ENCODE assay signal across 9 cellular contexts in the genomic region with DNA sequence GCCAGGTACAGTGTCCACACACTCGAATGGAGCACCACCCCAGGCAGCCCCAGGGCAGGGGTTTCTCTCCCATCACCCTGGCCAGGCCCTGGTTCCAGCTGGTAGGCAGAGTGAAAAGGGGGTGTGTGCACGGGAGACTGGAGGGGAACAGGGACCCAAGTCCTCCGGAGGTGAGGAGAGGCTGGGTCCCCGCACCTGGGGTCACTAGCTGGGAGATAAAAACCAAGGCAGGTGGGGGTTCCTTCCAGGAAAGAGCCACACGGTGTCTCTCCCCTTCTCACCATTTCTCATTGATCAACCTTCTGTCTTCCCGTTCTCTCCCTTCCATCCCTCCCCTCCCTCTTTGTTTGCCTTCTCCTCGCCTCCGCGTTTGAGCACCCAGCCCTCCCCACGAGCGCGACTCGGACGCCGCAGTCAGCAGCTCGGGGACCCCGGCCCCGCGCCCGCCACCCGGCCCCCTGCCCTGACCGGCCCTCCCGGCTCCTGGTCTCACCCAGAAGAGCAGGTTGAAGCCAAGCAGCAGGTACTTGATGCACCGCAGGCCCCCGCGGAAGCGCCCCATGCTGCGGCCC. TPM values are rescaled to one million over a fixed set of nuclear protein-coding genes. Genes with fewer than 3 reads are reported as not detected.
A peak's percentile ranks its signal among the peaks of the same experiment; 100 is the strongest.
DNase-seq lines count a peak whose midpoint lies in the region; ATAC-seq, FAIRE-seq and TF ChIP-seq lines count a peak whose summit lies in the region.
"Had no signal": no experiment of that assay in that cellular context is flagged by ENCODE, and none has a peak within 500 bp of the region (broad histone marks: within the 10 kb centered on the region; RNA-seq: fewer than 3 reads in every experiment).

No MANE protein-coding gene starts in this region.

- ATAC-seq in HepG2 (peak; percentile 30; the same call in 2 of the 3 replicates), thoracic aorta (ENCODE audit: insufficient number of reproducible peaks, low FRiP score, low read depth) (no peak), HG03565 (IDR thresholded peaks at IDR 0.05; ENCODE audit: unreplicated experiment) (no peak)

- BruUV-seq in HepG2 (replicated peaks; lab: Mats Ljungman, UMichigan): no TSS peak

- H3K4me1 ChIP-seq in HepG2 (ENCODE audit: insufficient read depth, low read length) (no peaks in the 10 kb centered on the region), thoracic aorta (ENCODE audit: control insufficient read depth in 1 of 2, low read depth in 2 of 2) (peaks cover 22 to 63% of the 10 kb centered on the region in 2 donors)

- H3K4me3 ChIP-seq in HepG2 (replicated peaks in 1 of 3; ENCODE audit: insufficient read depth in 1 of 3, low read depth in 2 of 3, low read length in 3 of 3) (no peak overlapping the region; a peak in 1 of 6 replicates), thoracic aorta (peak overlapping the region; percentile 89)

- intact Hi-C loops in HepG2 (cut with micrococcal nuclease; ENCODE audit: unreplicated experiment): no loop called here

- H3K27me3 Mint-ChIP-seq in brain: peaks cover 11% of the 10 kb centered on the region

- in situ Hi-C loops in HepG2 (cut with HindIII; ENCODE audit: extremely low pct_ligation_motif_present, low pct_unique_long_range_greater_than_20kb): no loop called here

- H3K36me3 Mint-ChIP-seq in brain: no peaks in the 10 kb centered on the region

- no peak for TF ChIP-seq CTCF in brain (conservative IDR thresholded peaks at IDR 0.05)
- TF ChIP-seq CTCF in HepG2 (CRISPR knock-in tag; IDR thresholded peaks at IDR 0.05): no peak
- TF ChIP-seq CTCF in thoracic aorta (IDR thresholded peaks at IDR 0.05): no peak

- peak overlapping the region; percentile 80 to 86 (median 83) for H3K4me3 Mint-ChIP-seq in brain

- 11% methylated on average over 20 of the region's 28 CpGs for WGBS in HepG2 (ENCODE audit: low lambda C conversion rate)

- TF ChIP-seq EP300 in HepG2 (IDR thresholded peaks at IDR 0.05; ENCODE audit: low read depth in 2 of 2, low read length in 2 of 2) (no peak), HepG2 (CRISPR knock-in tag; IDR thresholded peaks at IDR 0.05; ENCODE audit: borderline replicate concordance) (no peak)

- no peak for TF ChIP-seq POLR2A in HepG2 (IDR thresholded peaks at IDR 0.05; ENCODE audit: insufficient read depth in 1 of 2, low read depth in 2 of 2, low read length in 2 of 2)

- no peaks in the 10 kb centered on the region for H4K20me1 ChIP-seq in HepG2 (ENCODE audit: insufficient read depth, low read length)

- no peak overlapping the region for H3K9ac ChIP-seq in HepG2 (ENCODE audit: insufficient read depth, low read depth, low read length)

- POLR2A ChIA-PET in HepG2 (lab: Yijun Ruan, JAX): no interaction called here

- peak overlapping the region; percentile 39 for H3K4me2 ChIP-seq in HepG2 (ENCODE audit: low read depth, low read length)

- peak overlapping the region in 3 of 5 experiments; percentile 83 to 88 (median 83) for H3K27ac Mint-ChIP-seq in brain

- H3K4me1 Mint-ChIP-seq in brain: peaks cover 32% of the 10 kb centered on the region

- CTCF ChIA-PET in HepG2 (lab: Yijun Ruan, JAX; ENCODE audit: low intra/inter-chr PET ratio, low total read pairs): no interaction called here

- DNase-seq in NCI-H748 (lab: John Stamatoyannopoulos, UW; ENCODE audit: unreplicated experiment) (peak; percentile 71), NCI-H748 treated with DMSO at 0.1 percent for 48 hours (lab: John Stamatoyannopoulos, UW) (no peak), HepG2 (ENCODE audit: low spot score) (no peak), thoracic aorta (ENCODE audit: low spot score) (no peak), HPDE6-E6E7 (ENCODE audit: extremely low spot score) (no peak), dedifferentiated amniotic fluid mesenchymal stem cell (ENCODE audit: extremely low spot score) (no peak)

- H3K27me3 ChIP-seq in HepG2 (ENCODE audit: control insufficient read depth in 1 of 2, insufficient read depth in 2 of 2, low read length in 2 of 2): peaks cover 2 to 22% of the 10 kb centered on the region in 2 experiments; a peak in 4 of 5 replicates
- no peaks in the 10 kb centered on the region for H3K27me3 ChIP-seq in thoracic aorta (replicated peaks; ENCODE audit: insufficient read depth)

- H2AFZ ChIP-seq in HepG2 (ENCODE audit: low read length): no peak overlapping the region

- H3K9me3 Mint-ChIP-seq in brain: no peaks in the 10 kb centered on the region

- no peaks in the 10 kb centered on the region for H3K36me3 ChIP-seq in HepG2 (replicated peaks in 1 of 2; ENCODE audit: control insufficient read depth in 1 of 2, insufficient read depth in 2 of 2, low read length in 2 of 2)
- H3K36me3 ChIP-seq in thoracic aorta: no peaks in the 10 kb centered on the region

- no peaks in the 10 kb centered on the region for H3K79me2 ChIP-seq in HepG2 (ENCODE audit: insufficient read depth, low read length)

- no peak for FAIRE-seq in HepG2 (lab: Jason Lieb, UNC)

- TF ChIP-seq RAD21 in HepG2 (CRISPR knock-in tag; IDR thresholded peaks at IDR 0.05): no peak

- H3K9me3 ChIP-seq in HepG2 (ENCODE audit: low read length): no peaks in the 10 kb centered on the region
- no peaks in the 10 kb centered on the region for H3K9me3 ChIP-seq in thoracic aorta

- no peak overlapping the region for H3K27ac ChIP-seq in HepG2 (ENCODE audit: extremely low read length, insufficient read depth, low read length)
- H3K27ac ChIP-seq in thoracic aorta: peak overlapping the region; percentile 96 to 99

TF ChIP-seq in HepG2, 621 proteins besides CTCF, POLR2A, EP300 and RAD21 (continues in another document):
- no peak for TF ChIP-seq SYNCRIP (IDR thresholded peaks at IDR 0.05; ENCODE audit: insufficient read depth, low read depth, low read length)
- TF ChIP-seq PRMT3 (CRISPR knock-in tag; IDR thresholded peaks at IDR 0.05; ENCODE audit: borderline replicate concordance, low read depth): no peak
- TF ChIP-seq SRSF4 (IDR thresholded peaks at IDR 0.05; ENCODE audit: low read depth, low read length, poor library complexity, severe bottlenecking): no peak
- no peak for TF ChIP-seq EEA1 (CRISPR knock-in tag; IDR thresholded peaks at IDR 0.05; ENCODE audit: borderline replicate concordance)
- TF ChIP-seq RARG (CRISPR knock-in tag; IDR thresholded peaks at IDR 0.05; ENCODE audit: low read depth): no peak
- no peak for TF ChIP-seq SP2 (CRISPR knock-in tag; IDR thresholded peaks at IDR 0.05)

RNA-seq across cellular contexts. Expression of a gene that starts 0.3 kb away (rescaled TPM):
- 0.15 TPM for polyA plus RNA-seq in brain (ENCODE audit: insufficient read depth, low read depth, low replicate concordance)
- total RNA-seq in HepG2 (2016; rRNA removed; fragmentation: Illumina TruSeq; extraction: Trizol): not detected in 2 replicates
- total RNA-seq in HepG2 (2016; cell fraction: cytosol; rRNA removed; fragmentation: Illumina TruSeq; extraction: Trizol; ENCODE audit: low read depth): not detected in 2 replicates
- not detected in 2 replicates for total RNA-seq in HepG2 (2016; cell fraction: insoluble cytoplasmic fraction; rRNA removed; fragmentation: Illumina TruSeq; extraction: Trizol)
- total RNA-seq in HepG2 (2016; cell fraction: membrane; rRNA removed; fragmentation: Illumina TruSeq; extraction: Trizol): not detected in 2 replicates
- not detected in 2 replicates for total RNA-seq in HepG2 (2016; cell fraction: nucleus; rRNA removed; fragmentation: Illumina TruSeq; extraction: Trizol)
- polyA plus RNA-seq in HepG2 (2011; rRNA removed): not detected in 2 replicates
- not detected in 2 replicates for polyA plus RNA-seq in HepG2 (2011; cell fraction: cytosol; rRNA removed)
- polyA plus RNA-seq in HepG2 (2011; cell fraction: nucleus; rRNA removed): not detected in 2 replicates
- not detected in 2 replicates for polyA plus RNA-seq in HepG2 (2012)
- polyA plus RNA-seq in HepG2 (2016; cell fraction: cytosol; fragmentation: Illumina TruSeq; extraction: Trizol; ENCODE audit: low read depth): not detected in 2 replicates
- polyA plus RNA-seq in HepG2 (2016; cell fraction: insoluble cytoplasmic fraction; fragmentation: Illumina TruSeq; extraction: Trizol; ENCODE audit: low read depth): not detected in 2 replicates
- polyA plus RNA-seq in HepG2 (2016; cell fraction: membrane; fragmentation: Illumina TruSeq; extraction: Trizol; ENCODE audit: low read depth): not detected in 2 replicates
- not detected in 2 replicates for polyA plus RNA-seq in HepG2 (2016; cell fraction: nucleus; fragmentation: Illumina TruSeq; extraction: Trizol; ENCODE audit: insufficient read depth, low read depth)
- polyA minus RNA-seq in HepG2 (2011; rRNA and poly(A)+ RNA removed; ENCODE audit: low replicate concordance): not detected in 2 replicates
- polyA minus RNA-seq in HepG2 (2011; cell fraction: cytosol; rRNA and poly(A)+ RNA removed): not detected in 2 replicates
- not detected in 2 replicates for polyA minus RNA-seq in HepG2 (2011; cell fraction: nucleus; rRNA and poly(A)+ RNA removed)
- total RNA-seq in thoracic aorta: 10 to 100 TPM; 26.2 to 34.3 TPM

RNA-seq across cellular contexts. Expression of a gene that starts 59.3 kb away (rescaled TPM):
- polyA plus RNA-seq in brain (ENCODE audit: insufficient read depth, low read depth, low replicate concordance) (not detected), HepG2 (2011; rRNA removed) (not detected in 2 replicates)
- total RNA-seq in HepG2 (2016; rRNA removed; fragmentation: Illumina TruSeq; extraction: Trizol) (not detected in 2 replicates), thoracic aorta (not detected)
- not detected in 2 replicates for total RNA-seq in HepG2 (2016; cell fraction: cytosol; rRNA removed; fragmentation: Illumina TruSeq; extraction: Trizol; ENCODE audit: low read depth)
- total RNA-seq in HepG2 (2016; cell fraction: insoluble cytoplasmic fraction; rRNA removed; fragmentation: Illumina TruSeq; extraction: Trizol): not detected in 2 replicates
- total RNA-seq in HepG2 (2016; cell fraction: membrane; rRNA removed; fragmentation: Illumina TruSeq; extraction: Trizol): not detected in 2 replicates
- total RNA-seq in HepG2 (2016; cell fraction: nucleus; rRNA removed; fragmentation: Illumina TruSeq; extraction: Trizol): not detected in 2 replicates
- polyA plus RNA-seq in HepG2 (2011; cell fraction: cytosol; rRNA removed): not detected in 2 replicates
- polyA plus RNA-seq in HepG2 (2011; cell fraction: nucleus; rRNA removed): not detected in 2 replicates
- not detected in 2 replicates for polyA plus RNA-seq in HepG2 (2012)
- polyA plus RNA-seq in HepG2 (2016; cell fraction: cytosol; fragmentation: Illumina TruSeq; extraction: Trizol; ENCODE audit: low read depth): not detected in 2 replicates
- not detected in 2 replicates for polyA plus RNA-seq in HepG2 (2016; cell fraction: insoluble cytoplasmic fraction; fragmentation: Illumina TruSeq; extraction: Trizol; ENCODE audit: low read depth)
- polyA plus RNA-seq in HepG2 (2016; cell fraction: membrane; fragmentation: Illumina TruSeq; extraction: Trizol; ENCODE audit: low read depth): not detected in 2 replicates
- polyA plus RNA-seq in HepG2 (2016; cell fraction: nucleus; fragmentation: Illumina TruSeq; extraction: Trizol; ENCODE audit: insufficient read depth, low read depth): not detected in 2 replicates
- not detected in 2 replicates for polyA minus RNA-seq in HepG2 (2011; rRNA and poly(A)+ RNA removed; ENCODE audit: low replicate concordance)
- polyA minus RNA-seq in HepG2 (2011; cell fraction: cytosol; rRNA and poly(A)+ RNA removed): not detected in 2 replicates
- polyA minus RNA-seq in HepG2 (2011; cell fraction: nucleus; rRNA and poly(A)+ RNA removed): not detected in 2 replicates
- polyA plus RNA-seq: adipose tissue had no signal

Comparison
In these comparisons a context has a peak if more than half of its experiments do, and no peak if none do; other contexts are left out.
1. RNA of a gene that starts 0.3 kb away (total RNA-seq): 26.2 to 34.3 TPM in thoracic aorta; not detected in HepG2; every median in the first group is over 10 times any median in the second.